12 cellular contexts compared by ENCODE assay signal in genomic region chr7:26534649-26535482, GRCh38.
A peak's percentile ranks its signal among the peaks of the same experiment; 100 is the strongest.
DNase-seq lines count a peak whose midpoint lies in the region; ATAC-seq and TF ChIP-seq lines count a peak whose summit lies in the region.
"Had no signal": no experiment of that assay in that cellular context is flagged by ENCODE, and none has a peak within 500 bp of the region (broad histone marks: within the 10 kb centered on the region; RNA-seq: fewer than 3 reads in every experiment).

No MANE protein-coding gene starts in this region.

- no peaks in the 10 kb centered on the region for H3K9me2 ChIP-seq in MM.1S (replicated peaks; ENCODE audit: insufficient read depth, low read length)

- ATAC-seq in left colon (peak; percentile 91), GM21360 (IDR thresholded peaks at IDR 0.05; ENCODE audit: unreplicated experiment) (no peak)
- ATAC-seq: activated CD4-positive, CD25-positive, alpha-beta regulatory T cell treated with anti-CD3 and anti-CD28 coated beads, Interleukin-2, amount 50 U/mL, for 24 hours; activated T-helper 17 cell treated with anti-CD3 and anti-CD28 coated beads, Interleukin-2, amount 50 U/mL, for 72 hours had no signal

- no peaks in the 10 kb centered on the region for H3F3A ChIP-seq in MM.1S (ENCODE audit: insufficient read depth, low read length)

- no peaks in the 10 kb centered on the region for H3K79me2 ChIP-seq in MM.1S (ENCODE audit: low read length)

- H3K4me2 ChIP-seq in MM.1S (ENCODE audit: low read depth, low read length): no peak overlapping the region

- no peak overlapping the region for H3K4me3 ChIP-seq in MM.1S (ENCODE audit: low read length)

- H3K27me3 ChIP-seq in MM.1S (replicated peaks; ENCODE audit: insufficient read depth, low read length): no peaks in the 10 kb centered on the region

- DNase-seq in DMS153 (lab: John Stamatoyannopoulos, UW) (peak; percentile 98), NCI-H1105 treated with DMSO at 0.1 percent for 48 hours (lab: John Stamatoyannopoulos, UW) (peak; percentile 96), NCI-H748 (lab: John Stamatoyannopoulos, UW; ENCODE audit: unreplicated experiment) (peak; percentile 99), left colon (no peak), Kasumi-1 (lab: John Stamatoyannopoulos, UW) (no peak), MM.1S (no peak), medulla oblongata (ENCODE audit: extremely low spot score) (no peak)
- DNase-seq: erythroblast, mammary epithelial cell had no signal

- no peak overlapping the region for H3K27ac ChIP-seq in MM.1S (ENCODE audit: low read length)

- H4K20me1 ChIP-seq in MM.1S (ENCODE audit: insufficient read depth, low read length): no peaks in the 10 kb centered on the region

- H3K36me3 ChIP-seq in MM.1S (replicated peaks; ENCODE audit: insufficient read depth, low read length): no peaks in the 10 kb centered on the region

- no peak overlapping the region for H2AFZ ChIP-seq in MM.1S (ENCODE audit: low read length)

- no peaks in the 10 kb centered on the region for H3K4me1 ChIP-seq in MM.1S (ENCODE audit: low read length)

- H3K9ac ChIP-seq in MM.1S (ENCODE audit: low read length): no peak overlapping the region

- intact Hi-C loops in left colon (cut with DNase I, micrococcal nuclease): no loop called here

- no peaks in the 10 kb centered on the region for H3K9me3 ChIP-seq in MM.1S (replicated peaks; ENCODE audit: insufficient read depth, low read length)

- no peak for TF ChIP-seq CTCF in MM.1S (IDR thresholded peaks at IDR 0.05; ENCODE audit: low read length)

Comparison
In these comparisons a context has a peak if more than half of its experiments do, and no peak if none do; other contexts are left out.
1. DNase-seq: peak in DMS153 (single experiment), NCI-H1105 treated with DMSO at 0.1 percent for 48 hours (single experiment) and NCI-H748 (single experiment); none in left colon (0 of 2), Kasumi-1 (0 of 2), MM.1S (single experiment) and medulla oblongata (single experiment).